Comparison of ENCODE assay signal across 8 cellular contexts in the genomic region with DNA sequence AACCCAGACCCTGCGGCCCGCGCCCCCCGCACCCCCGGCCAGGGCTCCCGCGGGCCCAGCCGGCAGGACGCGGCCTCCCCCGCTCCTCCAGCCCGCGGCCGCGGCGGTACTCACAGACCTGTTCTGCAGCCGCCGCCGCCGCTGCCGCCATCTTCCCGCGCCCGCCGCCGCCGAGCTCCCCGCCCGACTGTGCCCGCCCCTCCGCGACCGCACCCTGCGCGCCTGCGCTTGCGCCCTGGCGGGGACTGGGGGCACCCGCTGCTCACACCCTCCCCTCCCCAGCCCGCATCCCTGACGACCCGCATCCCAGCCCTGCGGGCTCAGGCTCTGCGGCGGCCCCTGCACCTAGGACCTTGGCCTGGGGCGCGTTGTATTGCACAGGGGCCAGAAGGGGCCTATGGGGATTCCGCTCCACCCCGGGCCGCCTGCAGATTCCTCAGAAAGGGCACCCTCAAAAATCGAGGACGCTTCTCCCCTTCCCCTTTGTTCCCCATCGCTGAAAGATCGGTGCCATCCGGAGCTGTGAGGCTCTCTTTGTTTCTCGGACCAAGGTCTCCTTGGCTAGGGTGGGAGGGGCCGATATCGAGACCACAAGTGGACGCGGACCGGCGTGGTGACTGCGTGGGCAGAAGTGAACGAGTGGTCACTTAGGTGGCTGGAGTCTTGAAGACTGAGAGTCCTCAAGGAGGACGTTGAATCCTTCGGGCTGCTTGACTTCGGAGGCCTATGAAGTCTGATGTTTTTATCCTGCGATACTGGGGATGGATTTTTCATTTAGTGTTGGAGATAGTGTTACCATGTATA. TPM values are rescaled to one million over a fixed set of nuclear protein-coding genes. Genes with fewer than 3 reads are reported as not detected.
A peak's percentile ranks its signal among the peaks of the same experiment; 100 is the strongest.
DNase-seq lines count a peak whose midpoint lies in the region; ATAC-seq and TF ChIP-seq lines count a peak whose summit lies in the region.

A gene with protein sequence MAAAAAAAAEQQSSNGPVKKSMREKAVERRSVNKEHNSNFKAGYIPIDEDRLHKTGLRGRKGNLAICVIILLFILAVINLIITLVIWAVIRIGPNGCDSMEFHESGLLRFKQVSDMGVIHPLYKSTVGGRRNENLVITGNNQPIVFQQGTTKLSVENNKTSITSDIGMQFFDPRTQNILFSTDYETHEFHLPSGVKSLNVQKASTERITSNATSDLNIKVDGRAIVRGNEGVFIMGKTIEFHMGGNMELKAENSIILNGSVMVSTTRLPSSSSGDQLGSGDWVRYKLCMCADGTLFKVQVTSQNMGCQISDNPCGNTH (minus strand): TSS at position 191 of the 804 bp plus-strand sequence. CDS start 40 bp downstream, at position 151.

- no TSS peak for BruUV-seq in Panc1 (replicated peaks; lab: Mats Ljungman, UMichigan)

- DNase-seq in CD14-positive monocyte (ENCODE audit: low spot score) (no peak), Panc1 (ENCODE audit: low read depth, low spot score) (no peak), foreskin fibroblast (peak; percentile 51 to 85), neural crest cell (ENCODE audit: low read depth, low spot score) (peak; percentile 68)
- DNase-seq in activated effector memory CD4-positive, alpha-beta T cell treated with Interleukin-2 at 50 U/mL for 16 hours = peak; percentile 68
- DNase-seq in stimulated activated naive CD8-positive, alpha-beta T cell treated with anti-CD3 and anti-CD28 coated beads, Interleukin-15, amount 100 ng/mL, for 72 hours = peak; percentile 68 to 70

- H3K27ac ChIP-seq in Panc1 (ENCODE audit: low read length) = peak within 1 kb of the TSS; percentile 81

- no peaks in the 10 kb centered on the region for H3K36me3 ChIP-seq in Panc1 (ENCODE audit: control insufficient read depth, insufficient read depth, low read length)

- peaks cover 52 to 73% (median 58%) of the 10 kb centered on the region in 3 donors for H3K27me3 Mint-ChIP-seq in CD14-positive monocyte (ENCODE audit: low read depth in 3 of 3)
- H3K27me3 Mint-ChIP-seq in neural crest cell (ENCODE audit: low read depth) = peaks cover 9% of the 10 kb centered on the region
- peaks cover 35% of the 10 kb centered on the region for H3K27me3 Mint-ChIP-seq in stimulated activated naive CD8-positive, alpha-beta T cell treated with anti-CD3 and anti-CD28 coated beads, Interleukin-15, amount 100 ng/mL, for 72 hours

- H3K4me3 Mint-ChIP-seq in CD14-positive monocyte (peak within 1 kb of the TSS; percentile 78 to 94), neural crest cell (peak within 1 kb of the TSS; percentile 90)
- H3K4me3 Mint-ChIP-seq in stimulated activated naive CD8-positive, alpha-beta T cell treated with anti-CD3 and anti-CD28 coated beads, Interleukin-15, amount 100 ng/mL, for 72 hours = peak within 1 kb of the TSS; percentile 82 to 92

- TF ChIP-seq CTCF in CD14-positive monocyte (IDR thresholded peaks at IDR 0.05) = no peak
- no peak for TF ChIP-seq CTCF in Panc1 (IDR thresholded peaks at IDR 0.05)
- no peak for TF ChIP-seq CTCF in foreskin fibroblast (IDR thresholded peaks at IDR 0.05; ENCODE audit: low read depth, low read length)
- TF ChIP-seq CTCF in neural crest cell (conservative IDR thresholded peaks at IDR 0.05) = no peak

- peaks cover 6% of the 10 kb centered on the region for H3K4me1 ChIP-seq in Panc1 (ENCODE audit: control insufficient read depth, insufficient read depth, low read length)

- ATAC-seq in GM19372 (IDR thresholded peaks at IDR 0.05; ENCODE audit: low read depth, unreplicated experiment) = peak; percentile 91
- peak; percentile 90 for ATAC-seq in HG03460 (IDR thresholded peaks at IDR 0.05; ENCODE audit: unreplicated experiment)
- ATAC-seq in Panc1 = peak; percentile 97
- ATAC-seq in stimulated activated naive CD8-positive, alpha-beta T cell treated with anti-CD3 and anti-CD28 coated beads, Interleukin-15, amount 100 ng/mL, for 72 hours = peak; percentile 92

- H3K4me3 ChIP-seq in Panc1 (ENCODE audit: low read depth in 2 of 2, low read length in 2 of 2) (peak within 1 kb of the TSS; percentile 71 to 81), foreskin fibroblast (ENCODE audit: low read depth in 1 of 2, low read length in 2 of 2) (peak within 1 kb of the TSS; percentile 65 to 77)

- POLR2A ChIA-PET in Panc1 (lab: Charles Lee) = no interaction called here

- in situ Hi-C loops in Panc1 (cut with HindIII; ENCODE audit: low pct_unique_long_range_greater_than_20kb, low sequenced_read_pairs) = no loop called here

- no peaks in the 10 kb centered on the region for H3K9me3 ChIP-seq in Panc1 (ENCODE audit: control insufficient read depth, insufficient read depth, low read depth, low read length)

- H3K36me3 Mint-ChIP-seq in CD14-positive monocyte (peaks cover 5 to 9% of the 10 kb centered on the region in 2 donors), neural crest cell (ENCODE audit: low read depth) (peaks cover 3% of the 10 kb centered on the region)

- CTCF ChIA-PET in Panc1 (lab: Charles Lee) = no interaction called here

- intact Hi-C loops in CD14-positive monocyte (cut with micrococcal nuclease) (loop anchor here in 1 of 2 donors (10.0 kb wide), 1 partner anchor 194 kb away; a partner anchor contains a TSS), Panc1 (cut with micrococcal nuclease; ENCODE audit: unreplicated experiment) (no loop called here)

- peaks cover 0 to 7% (median 3%) of the 10 kb centered on the region in 7 donors for H3K9me3 Mint-ChIP-seq in CD14-positive monocyte
- no peaks in the 10 kb centered on the region for H3K9me3 Mint-ChIP-seq in neural crest cell
- no peaks in the 10 kb centered on the region for H3K9me3 Mint-ChIP-seq in stimulated activated naive CD8-positive, alpha-beta T cell treated with anti-CD3 and anti-CD28 coated beads, Interleukin-15, amount 100 ng/mL, for 72 hours

- H3K27ac Mint-ChIP-seq in CD14-positive monocyte = no peak within 1 kb of the TSS
- H3K27ac Mint-ChIP-seq in neural crest cell (ENCODE audit: unreplicated experiment) = peak within 1 kb of the TSS; percentile 98
- H3K27ac Mint-ChIP-seq in stimulated activated naive CD8-positive, alpha-beta T cell treated with anti-CD3 and anti-CD28 coated beads, Interleukin-15, amount 100 ng/mL, for 72 hours = peak within 1 kb of the TSS; percentile 86 to 94

- peaks cover 3% of the 10 kb centered on the region for H3K27me3 ChIP-seq in Panc1 (ENCODE audit: control insufficient read depth, insufficient read depth, low read length)

- H3K4me1 Mint-ChIP-seq in CD14-positive monocyte (peaks cover 16% of the 10 kb centered on the region), neural crest cell (peaks cover 36% of the 10 kb centered on the region)
- peaks cover 23% of the 10 kb centered on the region for H3K4me1 Mint-ChIP-seq in stimulated activated naive CD8-positive, alpha-beta T cell treated with anti-CD3 and anti-CD28 coated beads, Interleukin-15, amount 100 ng/mL, for 72 hours

RNA-seq across cellular contexts. Expression of the gene that starts here (rescaled TPM):
- polyA plus RNA-seq in CD14-positive monocyte = under 1 TPM; 0.77 to 0.95 TPM
- 27.6 TPM for total RNA-seq in Panc1 (2021; ENCODE audit: unreplicated experiment)
- 16.9 TPM for polyA plus RNA-seq in Panc1 (2012; ENCODE audit: insufficient read length)
- total RNA-seq in neural crest cell = 29.9 and 32.9 TPM in 2 replicates

Comparison
In these comparisons a context has a peak if more than half of its experiments do, and no peak if none do; other contexts are left out.
1. DNase-seq: peak in activated effector memory CD4-positive, alpha-beta T cell treated with Interleukin-2 at 50 U/mL for 16 hours (single experiment), foreskin fibroblast (2 of 2), neural crest cell (single experiment) and stimulated activated naive CD8-positive, alpha-beta T cell treated with anti-CD3 and anti-CD28 coated beads, Interleukin-15, amount 100 ng/mL, for 72 hours (2 of 2); none in CD14-positive monocyte (single experiment) and Panc1 (single experiment).
2. H3K27ac Mint-ChIP-seq: peak in neural crest cell (single experiment) and stimulated activated naive CD8-positive, alpha-beta T cell treated with anti-CD3 and anti-CD28 coated beads, Interleukin-15, amount 100 ng/mL, for 72 hours (2 of 2); none in CD14-positive monocyte (0 of 7).
3. Peak in every context shown above with its lines, with median percentiles within 50 percentile points of each other: H3K4me3 Mint-ChIP-seq and ATAC-seq.